Comparison of ENCODE assay signal across 1 cellular context in the genomic region with DNA sequence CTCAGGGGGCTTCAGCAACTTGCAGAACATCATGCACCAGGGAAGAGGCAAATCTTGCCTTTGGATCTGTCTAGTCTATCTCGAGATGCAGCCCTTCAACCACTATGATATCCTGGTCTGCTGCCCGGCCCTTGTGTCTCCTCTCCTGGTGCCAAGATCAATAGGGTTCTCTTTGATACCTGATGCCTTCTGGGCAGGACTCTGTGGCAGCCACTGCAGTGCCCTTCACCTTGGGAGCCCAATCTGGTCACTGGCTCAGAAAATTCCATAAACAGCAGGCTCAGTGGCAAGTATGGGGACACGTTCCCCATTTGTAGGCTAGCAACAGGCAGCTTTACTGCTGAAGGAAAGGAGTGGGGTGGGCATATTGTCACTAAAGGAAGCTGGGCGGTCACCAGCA.
TF ChIP-seq lines count a peak whose summit lies in the region.

No MANE protein-coding gene starts in this region.

TF ChIP-seq in H1, 55 proteins besides CTCF, POLR2A, EP300 and RAD21 (continued from another document):
- TF ChIP-seq NRF1 (IDR thresholded peaks at IDR 0.05; ENCODE audit: low read depth, low read length) (no peak), TEAD4 (IDR thresholded peaks at IDR 0.05; ENCODE audit: low read depth, low read length) (no peak), PHF8 (conservative IDR thresholded peaks at IDR 0.05; ENCODE audit: low read depth, low read length) (no peak), EGR1 (IDR thresholded peaks at IDR 0.05; ENCODE audit: borderline replicate concordance, low read depth, low read length) (no peak), CHD2 (IDR thresholded peaks at IDR 0.05; ENCODE audit: low read length) (no peak), KDM1A (IDR thresholded peaks at IDR 0.05; ENCODE audit: borderline replicate concordance, low read length) (no peak), POLR2AphosphoS5 (IDR thresholded peaks at IDR 0.05; ENCODE audit: low read depth, low read length) (no peak)
TF ChIP-seq in H1: peak in this region for 0.
